In genomic region chr15:34106423-34106822, GRCh38 we compare ENCODE assay signal across 27 cellular contexts.
"Had no signal": no experiment of that assay in that cellular context is flagged by ENCODE, and none has a peak within 500 bp of the region (broad histone marks: within the 10 kb centered on the region; RNA-seq: fewer than 3 reads in every experiment).

No MANE protein-coding gene starts in this region.

- DNase-seq: colonic mucosa; cortex of kidney; dermis blood vessel endothelial cell; dorsolateral prefrontal cortex; effector CD4-positive, alpha-beta T cell; effector CD8-positive, alpha-beta T cell; effector memory CD4-positive, alpha-beta T cell; effector memory CD8-positive, alpha-beta T cell; endodermal cell; erythroblast; esophagus squamous epithelium; foreskin keratinocyte; foreskin melanocyte; gastrocnemius medialis; glutamatergic neuron; head of caudate nucleus; heart left ventricle; heart right ventricle had no signal

- H3K27ac Mint-ChIP-seq: dendritic cell treated with granulocyte-macrophage colony-stimulating factor and Interleukin-4, amounts not matched to agents 40 ng/mL and 50 ng/mL, for 4 days; effector memory CD8-positive, alpha-beta T cell; endodermal cell had no signal

- H3K9me3 Mint-ChIP-seq: endodermal cell had no signal

- ATAC-seq: effector memory CD8-positive, alpha-beta T cell; esophagus mucosa; foreskin keratinocyte; gastrocnemius medialis; gastroesophageal sphincter; heart left ventricle; heart right ventricle had no signal

- H3K4me1 ChIP-seq: foreskin keratinocyte had no signal

- FAIRE-seq: colon, endometrium, endothelial cell of umbilical vein had no signal

- H3K27me3 Mint-ChIP-seq: dendritic cell treated with granulocyte-macrophage colony-stimulating factor and Interleukin-4, amounts not matched to agents 40 ng/mL and 50 ng/mL, for 4 days; effector memory CD8-positive, alpha-beta T cell had no signal

- H3K4me3 ChIP-seq: colonic mucosa, coronary artery, dorsolateral prefrontal cortex, esophagus muscularis mucosa, esophagus squamous epithelium, gastrocnemius medialis, gastroesophageal sphincter, heart left ventricle, heart right ventricle had no signal

- H3K27ac ChIP-seq: colonic mucosa, coronary artery, dorsolateral prefrontal cortex, epithelial cell of prostate, esophagus muscularis mucosa, esophagus squamous epithelium, foreskin keratinocyte, gastrocnemius medialis, gastroesophageal sphincter, heart left ventricle, heart right ventricle had no signal

- H3K27me3 ChIP-seq: colonic mucosa, dorsolateral prefrontal cortex, esophagus muscularis mucosa, esophagus squamous epithelium, foreskin keratinocyte, gastrocnemius medialis, gastroesophageal sphincter, heart left ventricle, heart right ventricle had no signal

- H3K4me3 Mint-ChIP-seq: dendritic cell treated with granulocyte-macrophage colony-stimulating factor and Interleukin-4, amounts not matched to agents 40 ng/mL and 50 ng/mL, for 4 days; effector memory CD8-positive, alpha-beta T cell; endodermal cell had no signal

- H3K9me3 ChIP-seq: colonic mucosa, esophagus muscularis mucosa, esophagus squamous epithelium, gastrocnemius medialis, gastroesophageal sphincter, heart left ventricle had no signal

- H3K36me3 ChIP-seq: colonic mucosa, esophagus muscularis mucosa, esophagus squamous epithelium, gastrocnemius medialis, gastroesophageal sphincter, heart right ventricle had no signal
